ENCODE assay signal across 17 cellular contexts in genomic region chr1:154742586-154742985, GRCh38.
A peak's percentile ranks its signal among the peaks of the same experiment; 100 is the strongest.
DNase-seq lines count a peak whose midpoint lies in the region; TF ChIP-seq lines count a peak whose summit lies in the region.
"Had no signal": no experiment of that assay in that cellular context is flagged by ENCODE, and none has a peak within 500 bp of the region (broad histone marks: within the 10 kb centered on the region; RNA-seq: fewer than 3 reads in every experiment).

No MANE protein-coding gene starts in this region.

- H3K27ac ChIP-seq in left ventricle myocardium inferior (replicated peaks) (peak overlapping the region; percentile 80), neural progenitor cell (no peak overlapping the region)
- H3K27ac ChIP-seq: RWPE1, SJSA1 had no signal

- no peaks in the 10 kb centered on the region for H3K79me2 ChIP-seq in neural progenitor cell (ENCODE audit: low read depth)

- intact Hi-C loops in left ventricle myocardium inferior (cut with micrococcal nuclease), result no loop called here

- no peaks in the 10 kb centered on the region for H4K20me1 ChIP-seq in neural progenitor cell (ENCODE audit: low read depth)

- peaks cover 56% of the 10 kb centered on the region for H3K4me1 ChIP-seq in left ventricle myocardium inferior
- H3K4me1 ChIP-seq in neural progenitor cell, result peaks cover 20% of the 10 kb centered on the region
- H3K4me1 ChIP-seq: SJSA1 had no signal

- H3K9me3 Mint-ChIP-seq in neural progenitor cell, result peaks cover 10% of the 10 kb centered on the region

- H3K4me2 ChIP-seq in neural progenitor cell, result no peak overlapping the region

- H3K4me1 Mint-ChIP-seq in neural progenitor cell, result peaks cover 16% of the 10 kb centered on the region

- H3K4me3 Mint-ChIP-seq in neural progenitor cell, result no peak overlapping the region

- no peak overlapping the region for H2AFZ ChIP-seq in neural progenitor cell (replicated peaks)

- H3K4me3 ChIP-seq in left ventricle myocardium inferior, result no peak overlapping the region
- no peak overlapping the region for H3K4me3 ChIP-seq in neural progenitor cell
- H3K4me3 ChIP-seq: SJSA1 had no signal

- peaks cover 13% of the 10 kb centered on the region for H3K9me3 ChIP-seq in left ventricle myocardium inferior (replicated peaks)
- no peaks in the 10 kb centered on the region for H3K9me3 ChIP-seq in neural progenitor cell (ENCODE audit: low read depth)
- H3K9me3 ChIP-seq: SJSA1 had no signal

- no peaks in the 10 kb centered on the region for H3K27me3 ChIP-seq in left ventricle myocardium inferior (ENCODE audit: low read depth)
- H3K27me3 ChIP-seq in neural progenitor cell, result no peaks in the 10 kb centered on the region

- H3K36me3 ChIP-seq in left ventricle myocardium inferior (no peaks in the 10 kb centered on the region), neural progenitor cell (no peaks in the 10 kb centered on the region)
- H3K36me3 ChIP-seq: SJSA1 had no signal

- H3K27me3 Mint-ChIP-seq in neural progenitor cell (ENCODE audit: insufficient read depth, low read depth), result peaks cover 17% of the 10 kb centered on the region

- no peaks in the 10 kb centered on the region for H3F3A ChIP-seq in neural progenitor cell (ENCODE audit: low read depth)

- peak overlapping the region; percentile 34 for H3K27ac Mint-ChIP-seq in neural progenitor cell

- TF ChIP-seq CTCF in left ventricle myocardium inferior (IDR thresholded peaks at IDR 0.05; ENCODE audit: borderline replicate concordance) (no peak), neural progenitor cell (IDR thresholded peaks at IDR 0.05) (no peak)

- H3K36me3 Mint-ChIP-seq in neural progenitor cell, result peaks cover 3% of the 10 kb centered on the region

- H3K9ac ChIP-seq in neural progenitor cell, result no peak overlapping the region

- peak; percentile 78 for DNase-seq in NCI-H146 (lab: John Stamatoyannopoulos, UW)
- DNase-seq in NCI-H345 (lab: John Stamatoyannopoulos, UW), result peak; percentile 76
- no peak for DNase-seq in left ventricle myocardium inferior
- DNase-seq in neural progenitor cell (ENCODE audit: low spot score), result no peak
- no peak for DNase-seq in anterior cingulate cortex (lab: John Stamatoyannopoulos, UW)
- DNase-seq in stimulated activated CD8-positive, alpha-beta memory T cell treated with anti-CD3 and anti-CD28 coated beads, Interleukin-4, amount 100 ng/mL, for 48 hours, result no peak
- DNase-seq in SKM-1 treated with dmso at 0.1 percent for 144 hours (lab: John Stamatoyannopoulos, UW; ENCODE audit: unreplicated experiment), result no peak
- DNase-seq: COR-L47, GF-D8, GOT3, KBM-7, NCI-H1694 treated with DMSO at 0.1 percent for 48 hours, NCI-H446 treated with DMSO at 0.1 percent for 48 hours, NCI-H774, PC-3 had no signal

Comparison
In these comparisons a context has a peak if more than half of its experiments do, and no peak if none do; other contexts are left out.
1. DNase-seq: peak in NCI-H146 (single experiment) and NCI-H345 (single experiment); none in left ventricle myocardium inferior (single experiment), neural progenitor cell (single experiment), anterior cingulate cortex (0 of 58), stimulated activated CD8-positive, alpha-beta memory T cell treated with anti-CD3 and anti-CD28 coated beads, Interleukin-4, amount 100 ng/mL, for 48 hours (single experiment) and SKM-1 treated with dmso at 0.1 percent for 144 hours (single experiment).